Comparison of ENCODE assay signal across 13 cellular contexts in genomic region chr1:221166559-221167318, GRCh38.
A peak's percentile ranks its signal among the peaks of the same experiment; 100 is the strongest.
DNase-seq lines count a peak whose midpoint lies in the region; ATAC-seq and TF ChIP-seq lines count a peak whose summit lies in the region.
"Had no signal": no experiment of that assay in that cellular context is flagged by ENCODE, and none has a peak within 500 bp of the region (broad histone marks: within the 10 kb centered on the region; RNA-seq: fewer than 3 reads in every experiment).

No MANE protein-coding gene starts in this region.

- H3K4me3 ChIP-seq in tibial nerve (no peak overlapping the region), colonic mucosa (no peak overlapping the region), SJCRH30 (no peak overlapping the region)

- TF ChIP-seq EP300 in tibial nerve (IDR thresholded peaks at IDR 0.05), result peak; percentile 26 to 74

- no peaks in the 10 kb centered on the region for H3K27me3 ChIP-seq in tibial nerve
- no peaks in the 10 kb centered on the region for H3K27me3 ChIP-seq in colonic mucosa
- H3K27me3 ChIP-seq in SJCRH30, result no peaks in the 10 kb centered on the region

- TF ChIP-seq CTCF in tibial nerve (IDR thresholded peaks at IDR 0.05) (no peak), colonic mucosa (IDR thresholded peaks at IDR 0.05) (no peak)

- H3K27ac ChIP-seq in tibial nerve (no peak overlapping the region), colonic mucosa (no peak overlapping the region), SJCRH30 (no peak overlapping the region)
- H3K27ac ChIP-seq: 22Rv1 had no signal

- DNase-seq in NCI-H1694 treated with DMSO at 0.1 percent for 48 hours (lab: John Stamatoyannopoulos, UW), result peak; percentile 7
- DNase-seq in NCI-H1694 (lab: John Stamatoyannopoulos, UW), result no peak
- DNase-seq in SKM-1 treated with dmso at 0.1 percent for 144 hours (lab: John Stamatoyannopoulos, UW; ENCODE audit: unreplicated experiment), result peak; percentile 99
- peak in 1 of 2 donors; percentile 22 for DNase-seq in tibial nerve (ENCODE audit: low spot score in 2 of 2)
- no peak for DNase-seq in HK-2 (ENCODE audit: unreplicated experiment)
- no peak for DNase-seq in colonic mucosa
- DNase-seq in SJCRH30, result no peak
- DNase-seq: activated CD4-positive, alpha-beta T cell treated with anti-CD3 and anti-CD28 coated beads for 48 hours; cerebellar nuclear complex; left cardiac atrium; NCI-H2029 had no signal

- H3K9ac ChIP-seq in colonic mucosa (ENCODE audit: low read depth in 2 of 2, low read length in 2 of 2), result no peak overlapping the region

- intact Hi-C loops in colonic mucosa (cut with DNase I), result no loop called here

- no peak for TF ChIP-seq POLR2A in tibial nerve (IDR thresholded peaks at IDR 0.05)

- 80% methylated on average over 4 of the region's 4 CpGs for WGBS in tibial nerve, 2 donors

- H3K9me3 ChIP-seq in tibial nerve (peaks cover 0 to 7% (median 0%) of the 10 kb centered on the region in 4 donors), colonic mucosa (no peaks in the 10 kb centered on the region), SJCRH30 (replicated peaks) (no peaks in the 10 kb centered on the region; the same call in 1 of the 2 replicates)

- ATAC-seq in HG03159 (IDR thresholded peaks at IDR 0.05; ENCODE audit: unreplicated experiment), result peak; percentile 91

- H3K36me3 ChIP-seq in tibial nerve (no peaks in the 10 kb centered on the region), colonic mucosa (no peaks in the 10 kb centered on the region), SJCRH30 (no peaks in the 10 kb centered on the region)

- H3K4me1 ChIP-seq in tibial nerve (peaks cover 0 to 4% (median under 1%) of the 10 kb centered on the region in 4 donors), colonic mucosa (no peaks in the 10 kb centered on the region), SJCRH30 (peaks cover 9% of the 10 kb centered on the region)

Comparison
In these comparisons a context has a peak if more than half of its experiments do, and no peak if none do; other contexts are left out.
1. DNase-seq: peak in NCI-H1694 treated with DMSO at 0.1 percent for 48 hours (single experiment) and SKM-1 treated with dmso at 0.1 percent for 144 hours (single experiment); none in NCI-H1694 (single experiment), HK-2 (single experiment), colonic mucosa (single experiment) and SJCRH30 (0 of 2).